Comparison of ENCODE assay signal across 8 cellular contexts in genomic region chr16:997440-998051, GRCh38. TPM values are rescaled to one million over a fixed set of nuclear protein-coding genes. Genes with fewer than 3 reads are reported as not detected.
DNase-seq lines count a peak whose midpoint lies in the region; ATAC-seq and TF ChIP-seq lines count a peak whose summit lies in the region.

No MANE protein-coding gene starts in this region.

- POLR2A ChIA-PET in AG04449 (lab: Yijun Ruan, JAX) (interaction anchor here (1.2 kb wide), 1 partner anchor 16 kb away, joined by 3 read pairs; the partner anchor contains the start of gene SOX8), PC-9 (lab: Charles Lee; ENCODE audit: unreplicated experiment) (interaction anchor here (0.5 to 0.7 kb wide), 4 partner anchors 16 to 307 kb away, joined by 3 to 20 read pairs (median 6); no protein-coding TSS in a partner anchor)

- H3K27ac ChIP-seq in PC-9 (no peak overlapping the region), right atrium auricular region (peak overlapping the region; percentile 5 to 40)

- H3K9me2 ChIP-seq in PC-9 (ENCODE audit: insufficient read depth): no peaks in the 10 kb centered on the region

- H4K20me1 ChIP-seq in PC-9 (ENCODE audit: insufficient read depth): no peaks in the 10 kb centered on the region

- H3K79me2 ChIP-seq in PC-9 (ENCODE audit: low read depth): no peaks in the 10 kb centered on the region

- H3K27me3 ChIP-seq in PC-9 (ENCODE audit: insufficient read depth, low read depth) (peaks cover 57% of the 10 kb centered on the region), right atrium auricular region (no peaks in the 10 kb centered on the region)

- intact Hi-C loops in PC-9 (cut with micrococcal nuclease; ENCODE audit: unreplicated experiment): no loop called here

- CTCF ChIA-PET in AG04449 (lab: Yijun Ruan, JAX) (no interaction called here), PC-9 (lab: Charles Lee) (no interaction called here)

- BruUV-seq in PC-9 (replicated peaks; lab: Mats Ljungman, UMichigan): no TSS peak

- H3K4me2 ChIP-seq in PC-9: peak overlapping the region; percentile 82

- peaks cover 5% of the 10 kb centered on the region; the same call in 1 of the 2 replicates for H3F3A ChIP-seq in PC-9 (ENCODE audit: insufficient read depth, low read depth)

- H2AFZ ChIP-seq in PC-9: peak overlapping the region; percentile 66

- ATAC-seq in HG02973 (IDR thresholded peaks at IDR 0.05; ENCODE audit: unreplicated experiment) (no peak), GM18870 (IDR thresholded peaks at IDR 0.05; ENCODE audit: unreplicated experiment) (no peak)

- H3K36me3 ChIP-seq in PC-9 (ENCODE audit: low read depth) (no peaks in the 10 kb centered on the region), right atrium auricular region (no peaks in the 10 kb centered on the region)

- H3K4me1 ChIP-seq in PC-9 (replicated peaks; ENCODE audit: insufficient read depth): peaks cover 21% of the 10 kb centered on the region
- H3K4me1 ChIP-seq in right atrium auricular region: no peaks in the 10 kb centered on the region

- no peak for DNase-seq in AG04449 (ENCODE audit: low read depth, low spot score)
- DNase-seq in PC-9: peak; percentile 69 to 88
- DNase-seq in activated effector memory CD4-positive, alpha-beta T cell treated with Interleukin-2 at 50 U/mL for 16 hours: peak; percentile 61
- no peak for DNase-seq in right atrium auricular region (ENCODE audit: low spot score)
- DNase-seq in stimulated activated CD4-positive, alpha-beta T cell treated with anti-CD3 and anti-CD28 coated beads, Interleukin-1b, Interleukin-23, amount 100 ng/mL, for 4 hours (ENCODE audit: low read depth in 2 of 2): peak; percentile 46 to 68
- no peak for DNase-seq in GM19240 (ENCODE audit: insufficient read length, low spot score)

- peak overlapping the region; percentile 8 for H3K4me3 ChIP-seq in AG04449 (ENCODE audit: low read depth, low read length)
- H3K4me3 ChIP-seq in PC-9: peak overlapping the region; percentile 44; the same call in 1 of the 2 replicates
- H3K4me3 ChIP-seq in right atrium auricular region: peak overlapping the region in 1 of 2 donors; percentile 21

- TF ChIP-seq CTCF in AG04449 (IDR thresholded peaks at IDR 0.05; ENCODE audit: insufficient read depth, low read length, missing control alignments) (no peak), PC-9 (conservative IDR thresholded peaks at IDR 0.05) (no peak), right atrium auricular region (IDR thresholded peaks at IDR 0.05) (no peak)

- no peaks in the 10 kb centered on the region for H3K9me3 ChIP-seq in PC-9 (ENCODE audit: insufficient read depth, low read depth)
- peaks cover 15 to 27% of the 10 kb centered on the region in 2 donors for H3K9me3 ChIP-seq in right atrium auricular region

RNA-seq across cellular contexts. Expression of gene SOX8, which starts 16.0 kb away (rescaled TPM):
- total RNA-seq in PC-9 (2021) (not detected in 2 replicates), right atrium auricular region (1 to 10 TPM; 1.0 to 1.6 TPM)

RNA-seq across cellular contexts. Expression of gene LMF1, which starts 26.8 kb away (rescaled TPM):
- total RNA-seq in PC-9 (2021) (31.3 and 35.6 TPM in 2 replicates), right atrium auricular region (10 to 100 TPM; 11.9 to 14.1 TPM)

Comparison
In these comparisons a context has a peak if more than half of its experiments do, and no peak if none do; other contexts are left out.
1. DNase-seq: peak in PC-9 (2 of 2), activated effector memory CD4-positive, alpha-beta T cell treated with Interleukin-2 at 50 U/mL for 16 hours (single experiment) and stimulated activated CD4-positive, alpha-beta T cell treated with anti-CD3 and anti-CD28 coated beads, Interleukin-1b, Interleukin-23, amount 100 ng/mL, for 4 hours (2 of 2); none in AG04449 (single experiment), right atrium auricular region (single experiment) and GM19240 (single experiment).